In the genomic region with DNA sequence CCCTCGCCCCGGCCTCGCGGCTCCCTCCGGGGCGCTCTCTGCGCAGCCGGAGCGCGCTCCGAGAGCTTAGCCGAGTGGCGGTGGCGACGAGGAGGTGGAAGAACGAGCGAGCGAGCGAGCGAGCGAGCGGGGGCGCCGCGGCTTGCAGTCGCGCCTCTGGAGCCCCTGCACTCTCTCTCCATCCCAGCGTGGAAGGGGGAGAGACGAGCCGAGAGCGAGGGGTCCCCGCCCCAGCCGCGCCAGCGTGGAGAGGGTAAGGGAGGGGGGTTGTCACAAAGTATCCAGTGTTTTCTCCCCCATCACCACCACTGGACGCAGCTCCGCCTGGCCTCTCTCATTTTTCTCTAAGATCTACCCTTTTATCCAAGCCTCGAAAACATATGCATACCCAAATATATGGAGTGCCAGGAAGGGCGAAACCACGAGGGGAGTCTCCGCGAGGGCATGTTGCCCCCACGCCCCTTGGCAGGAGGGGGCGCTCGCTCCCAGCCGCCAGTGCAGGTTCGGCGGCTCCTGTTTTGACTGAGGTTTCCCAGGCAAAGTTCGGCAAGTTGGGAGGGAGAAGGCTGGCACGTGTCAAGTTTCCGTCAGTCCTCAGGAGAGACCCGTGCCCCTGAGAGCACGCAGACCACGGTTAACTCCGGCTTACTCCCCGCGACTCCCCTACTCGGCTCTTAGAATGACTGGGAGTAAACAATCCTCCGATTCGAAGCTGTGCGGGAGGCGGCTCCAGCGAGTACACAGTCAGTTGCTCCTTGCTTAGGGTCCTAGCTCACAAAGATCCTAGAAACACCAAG, we compare ENCODE assay signal across 8 cellular contexts. TPM values are rescaled to one million over a fixed set of nuclear protein-coding genes. Genes with fewer than 3 reads are reported as not detected.
DNase-seq lines count a peak whose midpoint lies in the region; ATAC-seq and TF ChIP-seq lines count a peak whose summit lies in the region.

No MANE protein-coding gene starts in this region.

- no peaks in the 10 kb centered on the region for H3K4me1 ChIP-seq in colonic mucosa
- peaks cover 9 to 31% (median 26%) of the 10 kb centered on the region in 4 donors for H3K4me1 ChIP-seq in liver (ENCODE audit: control insufficient read depth in 4 of 4, insufficient read depth in 4 of 4, low read length in 3 of 4)
- H3K4me1 ChIP-seq in upper lobe of left lung: peaks cover 20 to 32% (median 22%) of the 10 kb centered on the region in 4 donors

- intact Hi-C loops in colonic mucosa (cut with DNase I): no loop called here

- no peak for TF ChIP-seq CTCF in colonic mucosa (IDR thresholded peaks at IDR 0.05)
- peak; percentile 42 for TF ChIP-seq CTCF in liver (IDR thresholded peaks at IDR 0.05; ENCODE audit: low read depth, low read length, missing input control)
- TF ChIP-seq CTCF in upper lobe of left lung (IDR thresholded peaks at IDR 0.05): peak in 2 of 6 experiments; percentile 23 to 40

- peak; percentile 65 to 74 for TF ChIP-seq RAD21 in liver (IDR thresholded peaks at IDR 0.05)

- H3K27me3 ChIP-seq in colonic mucosa: peaks cover 34% of the 10 kb centered on the region
- peaks cover 0 to 8% (median 5%) of the 10 kb centered on the region in 4 donors for H3K27me3 ChIP-seq in liver (ENCODE audit: control insufficient read depth in 4 of 4, insufficient read depth in 4 of 4, low read length in 3 of 4)
- peaks cover 0 to 22% (median 9%) of the 10 kb centered on the region in 4 donors for H3K27me3 ChIP-seq in upper lobe of left lung

- no peak for TF ChIP-seq EP300 in upper lobe of left lung (IDR thresholded peaks at IDR 0.05)

- H3K9ac ChIP-seq in colonic mucosa (ENCODE audit: low read depth in 2 of 2, low read length in 2 of 2) (no peak overlapping the region), liver (ENCODE audit: low read depth in 1 of 2, low read length in 2 of 2) (no peak overlapping the region)

- H3K4me3 ChIP-seq in colonic mucosa (peak overlapping the region; percentile 11), liver (ENCODE audit: low read depth in 1 of 3, low read length in 3 of 3) (peak overlapping the region; percentile 18 to 67 (median 67)), upper lobe of left lung (peak overlapping the region in 3 of 4 donors; percentile 23 to 37 (median 27))

- ATAC-seq in upper lobe of left lung (ENCODE audit: low FRiP score in 2 of 2) (no peak), GM18520 (IDR thresholded peaks at IDR 0.05; ENCODE audit: unreplicated experiment) (no peak), HG03159 (IDR thresholded peaks at IDR 0.05; ENCODE audit: unreplicated experiment) (no peak), esophagus mucosa (no peak)

- H3K36me3 ChIP-seq in colonic mucosa (no peaks in the 10 kb centered on the region), liver (ENCODE audit: control insufficient read depth in 4 of 4, insufficient read depth in 3 of 4, low read depth in 1 of 4, low read length in 3 of 4) (no peaks in the 10 kb centered on the region), upper lobe of left lung (no peaks in the 10 kb centered on the region)

- DNase-seq in DMS 273 treated with DMSO at 0.1 percent for 48 hours (lab: John Stamatoyannopoulos, UW) (peak; percentile 41), NCI-H187 treated with DMSO at 0.1 percent for 48 hours (lab: John Stamatoyannopoulos, UW) (peak; percentile 18), colonic mucosa (no peak), upper lobe of left lung (peak in 1 of 2 donors; percentile 80)

- H3K9me3 ChIP-seq in colonic mucosa (no peaks in the 10 kb centered on the region), liver (ENCODE audit: control insufficient read depth in 4 of 4, low read length in 3 of 4) (no peaks in the 10 kb centered on the region), upper lobe of left lung (no peaks in the 10 kb centered on the region)

- H3K27ac ChIP-seq in colonic mucosa: no peak overlapping the region
- no peak overlapping the region for H3K27ac ChIP-seq in liver (ENCODE audit: low read depth in 1 of 2, low read length in 2 of 2)
- H3K27ac ChIP-seq in upper lobe of left lung: no peak overlapping the region

- 2% methylated on average over 63 of the region's 63 CpGs for WGBS in liver
- WGBS in upper lobe of left lung, 2 donors: 3% methylated on average over 31 to 62 of the region's 63 CpGs

- TF ChIP-seq POLR2A in upper lobe of left lung (IDR thresholded peaks at IDR 0.05): no peak

TF ChIP-seq in liver, 16 proteins besides CTCF, POLR2A, EP300 and RAD21:
- TF ChIP-seq, protein P1, sequence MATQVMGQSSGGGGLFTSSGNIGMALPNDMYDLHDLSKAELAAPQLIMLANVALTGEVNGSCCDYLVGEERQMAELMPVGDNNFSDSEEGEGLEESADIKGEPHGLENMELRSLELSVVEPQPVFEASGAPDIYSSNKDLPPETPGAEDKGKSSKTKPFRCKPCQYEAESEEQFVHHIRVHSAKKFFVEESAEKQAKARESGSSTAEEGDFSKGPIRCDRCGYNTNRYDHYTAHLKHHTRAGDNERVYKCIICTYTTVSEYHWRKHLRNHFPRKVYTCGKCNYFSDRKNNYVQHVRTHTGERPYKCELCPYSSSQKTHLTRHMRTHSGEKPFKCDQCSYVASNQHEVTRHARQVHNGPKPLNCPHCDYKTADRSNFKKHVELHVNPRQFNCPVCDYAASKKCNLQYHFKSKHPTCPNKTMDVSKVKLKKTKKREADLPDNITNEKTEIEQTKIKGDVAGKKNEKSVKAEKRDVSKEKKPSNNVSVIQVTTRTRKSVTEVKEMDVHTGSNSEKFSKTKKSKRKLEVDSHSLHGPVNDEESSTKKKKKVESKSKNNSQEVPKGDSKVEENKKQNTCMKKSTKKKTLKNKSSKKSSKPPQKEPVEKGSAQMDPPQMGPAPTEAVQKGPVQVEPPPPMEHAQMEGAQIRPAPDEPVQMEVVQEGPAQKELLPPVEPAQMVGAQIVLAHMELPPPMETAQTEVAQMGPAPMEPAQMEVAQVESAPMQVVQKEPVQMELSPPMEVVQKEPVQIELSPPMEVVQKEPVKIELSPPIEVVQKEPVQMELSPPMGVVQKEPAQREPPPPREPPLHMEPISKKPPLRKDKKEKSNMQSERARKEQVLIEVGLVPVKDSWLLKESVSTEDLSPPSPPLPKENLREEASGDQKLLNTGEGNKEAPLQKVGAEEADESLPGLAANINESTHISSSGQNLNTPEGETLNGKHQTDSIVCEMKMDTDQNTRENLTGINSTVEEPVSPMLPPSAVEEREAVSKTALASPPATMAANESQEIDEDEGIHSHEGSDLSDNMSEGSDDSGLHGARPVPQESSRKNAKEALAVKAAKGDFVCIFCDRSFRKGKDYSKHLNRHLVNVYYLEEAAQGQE (IDR thresholded peaks at IDR 0.05): no peak
- TF ChIP-seq EGR1 (IDR thresholded peaks at IDR 0.05; ENCODE audit: low read depth in 2 of 2) (no peak), HNF4A (conservative IDR thresholded peaks at IDR 0.05) (no peak), GABPA (IDR thresholded peaks at IDR 0.05 in 1 of 2, conservative IDR thresholded peaks at IDR 0.05 in 1 of 2) (no peak)
TF ChIP-seq in liver: peak in this region for 0.

RNA-seq across cellular contexts. Expression of a gene that starts 0.6 kb away (rescaled TPM):
- total RNA-seq in colonic mucosa (under 1 TPM in 1 of 2 donors, not detected in 1; 0.42 TPM), liver (1 to 10 TPM; 1.0 to 1.7 TPM), upper lobe of left lung (under 1 TPM in 2 of 6 donors, not detected in 4; 0.15 to 0.20 TPM), esophagus mucosa (0.04 TPM)
- polyA plus RNA-seq in liver: 1 to 10 TPM in 1 of 2 donors, under 1 TPM in 1; 0.54 to 1.4 TPM

Comparison
In these comparisons a context has a peak if more than half of its experiments do, and no peak if none do; other contexts are left out.
1. H3K4me3 ChIP-seq: peak in every context shown above with its lines; median percentile 67 in liver; 27 in upper lobe of left lung; 11 in colonic mucosa.